9 cellular contexts compared by ENCODE assay signal in the genomic region with DNA sequence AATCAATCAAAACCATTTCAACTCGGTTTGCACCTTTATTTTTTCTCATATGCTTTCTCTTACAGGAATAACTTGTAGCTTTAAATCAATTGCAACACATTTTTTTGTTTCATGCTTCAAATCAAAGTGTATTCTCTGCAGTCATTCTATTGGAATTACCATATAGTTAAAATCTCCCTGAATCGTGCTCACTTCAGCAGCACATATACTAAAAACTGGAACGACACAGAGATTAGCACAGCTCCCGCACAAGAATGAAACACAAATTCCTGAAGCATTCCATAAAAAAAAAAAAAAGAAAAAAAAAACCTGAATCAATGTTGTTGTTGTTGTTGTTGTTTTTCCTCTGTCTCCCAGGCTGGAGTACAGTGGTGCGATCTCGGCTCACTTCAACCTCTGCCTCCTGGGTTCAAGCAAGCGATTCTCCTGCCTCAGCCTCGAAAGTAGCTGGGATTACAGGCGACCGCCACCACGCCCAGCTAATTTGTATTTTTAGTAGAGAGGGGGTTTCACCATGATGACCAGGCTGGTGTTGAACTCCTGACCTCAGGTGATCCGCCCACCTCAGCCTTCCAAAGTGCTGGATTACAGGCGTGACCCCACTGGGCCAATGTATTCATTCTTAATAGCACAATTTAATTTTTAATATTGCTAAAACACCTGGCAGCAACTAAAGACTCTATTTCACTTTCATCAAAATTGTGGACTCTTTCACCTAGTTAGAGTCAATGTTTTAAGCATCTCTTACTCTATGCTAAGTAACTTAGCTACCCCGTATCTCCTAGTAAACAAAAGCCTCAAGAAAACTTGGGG. TPM values are rescaled to one million over a fixed set of nuclear protein-coding genes. Genes with fewer than 3 reads are reported as not detected.
DNase-seq lines count a peak whose midpoint lies in the region; ATAC-seq and TF ChIP-seq lines count a peak whose summit lies in the region.
"Had no signal": no experiment of that assay in that cellular context is flagged by ENCODE, and none has a peak within 500 bp of the region (broad histone marks: within the 10 kb centered on the region; RNA-seq: fewer than 3 reads in every experiment).

No MANE protein-coding gene starts in this region.

- H3K27me3 ChIP-seq in ACC112 (ENCODE audit: insufficient read depth, low read length): no peaks in the 10 kb centered on the region
- no peaks in the 10 kb centered on the region for H3K27me3 ChIP-seq in mesendoderm (ENCODE audit: insufficient read depth, low read length, poor library complexity)

- DNase-seq in HEK293T (ENCODE audit: extremely low spot score): no peak
- no peak for DNase-seq in astrocyte of the spinal cord (ENCODE audit: low read depth, low spot score)
- DNase-seq in mesendoderm: peak; percentile 3
- DNase-seq in retina: no peak
- DNase-seq in NCI-H1105 treated with DMSO at 0.1 percent for 48 hours (lab: John Stamatoyannopoulos, UW): no peak
- DNase-seq: amniotic stem cell had no signal

- no peak overlapping the region for H4K5ac ChIP-seq in mesendoderm (ENCODE audit: low read length)

- no peak overlapping the region for H2BK120ac ChIP-seq in mesendoderm (ENCODE audit: low read depth, low read length)

- ATAC-seq in HG03378 (IDR thresholded peaks at IDR 0.05; ENCODE audit: unreplicated experiment) (no peak), GM18511 (IDR thresholded peaks at IDR 0.05; ENCODE audit: unreplicated experiment) (no peak)

- H3K9ac ChIP-seq in mesendoderm (ENCODE audit: low read length): peak overlapping the region; percentile 91

- POLR2A ChIA-PET in HEK293T (lab: Yijun Ruan, JAX): interaction anchor here (0.6 to 1.1 kb wide), 2 partner anchors 49 to 60 kb away, joined by 3 to 6 read pairs; a partner anchor contains a TSS

- no peak for TF ChIP-seq CTCF in astrocyte of the spinal cord (IDR thresholded peaks at IDR 0.05; ENCODE audit: low read depth, low read length)

- H3K4ac ChIP-seq in mesendoderm (ENCODE audit: low read depth, low read length): no peak overlapping the region

- no peak overlapping the region for H2BK5ac ChIP-seq in mesendoderm (ENCODE audit: low read length)

- peaks cover 35% of the 10 kb centered on the region for H3K79me2 ChIP-seq in ACC112 (ENCODE audit: control insufficient read depth, insufficient read depth, low read length, unreplicated experiment)
- H3K79me2 ChIP-seq in mesendoderm (ENCODE audit: control insufficient read depth, insufficient read depth, low read length): peaks cover 15% of the 10 kb centered on the region

- H3K79me1 ChIP-seq in mesendoderm (ENCODE audit: low read length): peaks cover 1% of the 10 kb centered on the region

- H2BK15ac ChIP-seq in mesendoderm (replicated peaks; ENCODE audit: low read depth): no peak overlapping the region

- H3K27ac ChIP-seq in ACC112 (ENCODE audit: low read depth, low read length) (no peak overlapping the region), mesendoderm (ENCODE audit: low read depth, low read length) (no peak overlapping the region)

- H2AFZ ChIP-seq in ACC112 (ENCODE audit: low read length, unreplicated experiment): no peak overlapping the region

- CTCF ChIA-PET in HEK293T (lab: Yijun Ruan, JAX): interaction anchor here (1.1 kb wide), 1 partner anchor 8 kb away, joined by 3 read pairs; no protein-coding TSS in a partner anchor

- no peak overlapping the region for H4K8ac ChIP-seq in mesendoderm (ENCODE audit: low read depth, low read length)

- H2AK5ac ChIP-seq in mesendoderm (ENCODE audit: low read length): no peak overlapping the region

- H3K4me3 ChIP-seq in ACC112 (ENCODE audit: low read depth, low read length): peak overlapping the region; percentile 90
- peak overlapping the region; percentile 84 for H3K4me3 ChIP-seq in astrocyte of the spinal cord (ENCODE audit: low read depth, low read length)
- H3K4me3 ChIP-seq in mesendoderm (ENCODE audit: low read length): no peak overlapping the region

- peak overlapping the region; percentile 29 for H3K4me2 ChIP-seq in mesendoderm (ENCODE audit: low read length)

- in situ Hi-C loops in astrocyte of the spinal cord (cut with HindIII; ENCODE audit: low sequenced_read_pairs): no loop called here

- WGBS in mesendoderm (ENCODE audit: extremely low coverage, insufficient coverage, low lambda C conversion rate): no CpG with 5 or more reads among the region's 14 CpGs

- H3K4me1 ChIP-seq in ACC112 (ENCODE audit: control insufficient read depth, insufficient read depth, low read length, unreplicated experiment) (peaks cover 4% of the 10 kb centered on the region), mesendoderm (ENCODE audit: control insufficient read depth, low read depth, low read length) (no peaks in the 10 kb centered on the region)

- no peak overlapping the region for H3K18ac ChIP-seq in mesendoderm (ENCODE audit: low read length)

- H3K36me3 ChIP-seq in ACC112 (ENCODE audit: insufficient read depth, low read length) (peaks cover 2% of the 10 kb centered on the region; the same call in 1 of the 2 replicates), mesendoderm (ENCODE audit: control insufficient read depth, insufficient read depth, low read length) (peaks cover 3% of the 10 kb centered on the region)

- no peak overlapping the region for H3K23ac ChIP-seq in mesendoderm (ENCODE audit: low read length)

- peak overlapping the region; percentile 34 for H3K56ac ChIP-seq in mesendoderm (ENCODE audit: low read length)

TF ChIP-seq in HEK293T, 16 proteins besides CTCF, POLR2A, EP300 and RAD21:
- TF ChIP-seq ZNF384 (IDR thresholded peaks at IDR 0.05) (0 out of 2 replicates have a peak, but pooled peaks have one; percentile 27), HDGF (IDR thresholded peaks at IDR 0.05; ENCODE audit: borderline replicate concordance) (no peak), BHLHE40 (IDR thresholded peaks at IDR 0.05; ENCODE audit: borderline replicate concordance) (no peak)

RNA-seq across cellular contexts. Expression of a gene that starts 1.5 kb away (rescaled TPM):
- polyA plus RNA-seq in mesendoderm (2013, experiment 1 of 2): 43.9 TPM
- polyA plus RNA-seq in mesendoderm (2013, experiment 2 of 2): 43.8 TPM

RNA-seq across cellular contexts. Expression of a gene that starts 26.3 kb away (rescaled TPM):
- 0.11 TPM for polyA plus RNA-seq in mesendoderm (2013, experiment 1 of 2)
- polyA plus RNA-seq in mesendoderm (2013, experiment 2 of 2): 0.08 TPM

RNA-seq across cellular contexts. Expression of a gene that starts 47.2 kb away (rescaled TPM):
- polyA plus RNA-seq in mesendoderm (2013, experiment 1 of 2): 10.3 TPM
- polyA plus RNA-seq in mesendoderm (2013, experiment 2 of 2): 10.2 TPM

RNA-seq across cellular contexts. Expression of a gene that starts 48.5 kb away (rescaled TPM):
- polyA plus RNA-seq in mesendoderm (2013, experiment 1 of 2): 107 TPM
- 105 TPM for polyA plus RNA-seq in mesendoderm (2013, experiment 2 of 2)

RNA-seq across cellular contexts. Expression of a gene that starts 48.7 kb away (rescaled TPM):
- polyA plus RNA-seq in mesendoderm (2013, experiment 1 of 2): 6.3 TPM
- polyA plus RNA-seq in mesendoderm (2013, experiment 2 of 2): 7.0 TPM
